ENCODE assay signal across 1 cellular context in genomic region chr22:22057617-22058378, GRCh38.
TF ChIP-seq lines count a peak whose summit lies in the region.

No MANE protein-coding gene starts in this region.

TF ChIP-seq in K562, 482 proteins besides CTCF, POLR2A, EP300 and RAD21 (continued from another document):
- TF ChIP-seq ZBTB49 (CRISPR knock-in tag; IDR thresholded peaks at IDR 0.05; ENCODE audit: borderline replicate concordance) = 0 out of 2 replicates have a peak, but pooled peaks have one; percentile 33
- TF ChIP-seq RFX7 (CRISPR knock-in tag; IDR thresholded peaks at IDR 0.05) = no peak
- no peak for TF ChIP-seq ZNF57 (CRISPR knock-in tag; IDR thresholded peaks at IDR 0.05)
- no peak for TF ChIP-seq CBX3 (IDR thresholded peaks at IDR 0.05; ENCODE audit: borderline replicate concordance in 1 of 2, low read length in 2 of 2)
- TF ChIP-seq ZNF780A (CRISPR knock-in tag; IDR thresholded peaks at IDR 0.05) = no peak
- TF ChIP-seq, protein P1, sequence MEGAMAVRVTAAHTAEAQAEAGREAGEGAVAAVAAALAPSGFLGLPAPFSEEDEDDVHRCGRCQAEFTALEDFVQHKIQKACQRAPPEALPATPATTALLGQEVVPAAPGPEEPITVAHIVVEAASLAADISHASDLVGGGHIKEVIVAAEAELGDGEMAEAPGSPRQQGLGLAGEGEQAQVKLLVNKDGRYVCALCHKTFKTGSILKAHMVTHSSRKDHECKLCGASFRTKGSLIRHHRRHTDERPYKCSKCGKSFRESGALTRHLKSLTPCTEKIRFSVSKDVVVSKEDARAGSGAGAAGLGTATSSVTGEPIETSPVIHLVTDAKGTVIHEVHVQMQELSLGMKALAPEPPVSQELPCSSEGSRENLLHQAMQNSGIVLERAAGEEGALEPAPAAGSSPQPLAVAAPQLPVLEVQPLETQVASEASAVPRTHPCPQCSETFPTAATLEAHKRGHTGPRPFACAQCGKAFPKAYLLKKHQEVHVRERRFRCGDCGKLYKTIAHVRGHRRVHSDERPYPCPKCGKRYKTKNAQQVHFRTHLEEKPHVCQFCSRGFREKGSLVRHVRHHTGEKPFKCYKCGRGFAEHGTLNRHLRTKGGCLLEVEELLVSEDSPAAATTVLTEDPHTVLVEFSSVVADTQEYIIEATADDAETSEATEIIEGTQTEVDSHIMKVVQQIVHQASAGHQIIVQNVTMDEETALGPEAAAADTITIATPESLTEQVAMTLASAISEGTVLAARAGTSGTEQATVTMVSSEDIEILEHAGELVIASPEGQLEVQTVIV (CRISPR knock-in tag; IDR thresholded peaks at IDR 0.05; ENCODE audit: borderline replicate concordance) = no peak
